8 cellular contexts compared by ENCODE assay signal in genomic region chrX:117147249-117147648, GRCh38.
"Had no signal": no experiment of that assay in that cellular context is flagged by ENCODE, and none has a peak within 500 bp of the region (broad histone marks: within the 10 kb centered on the region; RNA-seq: fewer than 3 reads in every experiment).

No MANE protein-coding gene starts in this region.

- ATAC-seq: GM12878 had no signal

- H3K4me3 ChIP-seq: GM12878 had no signal

- DNase-seq: GDM1, GF-D8 had no signal

- FAIRE-seq: G401.6, GM12878, GM12891, GM12892, GM18507, GM19239 had no signal
